8 cellular contexts compared by ENCODE assay signal in genomic region chr17:76491271-76492184, GRCh38. TPM values are rescaled to one million over a fixed set of nuclear protein-coding genes. Genes with fewer than 3 reads are reported as not detected.
A peak's percentile ranks its signal among the peaks of the same experiment; 100 is the strongest.
DNase-seq lines count a peak whose midpoint lies in the region; ATAC-seq and TF ChIP-seq lines count a peak whose summit lies in the region.

No MANE protein-coding gene starts in this region.

- H3K4me3 Mint-ChIP-seq in endothelial cell (ENCODE audit: unreplicated experiment): no peak overlapping the region
- peak overlapping the region; percentile 91 for H3K4me3 Mint-ChIP-seq in stimulated activated effector memory CD8-positive, alpha-beta T cell treated with anti-CD3 and anti-CD28 coated beads, Interleukin-12 subunit alpha, Interleukin-12 subunit beta, amount 100 ng/mL, for 72 hours

- no peaks in the 10 kb centered on the region for H3K36me3 Mint-ChIP-seq in endothelial cell (ENCODE audit: low read depth, unreplicated experiment)
- H3K36me3 Mint-ChIP-seq in stimulated activated effector memory CD8-positive, alpha-beta T cell treated with anti-CD3 and anti-CD28 coated beads, Interleukin-12 subunit alpha, Interleukin-12 subunit beta, amount 100 ng/mL, for 72 hours: peaks cover 34% of the 10 kb centered on the region

- peak overlapping the region; percentile 53; the same call in 1 of the 2 replicates for H3K9ac ChIP-seq in KMS-11

- H3K27me3 Mint-ChIP-seq in endothelial cell (ENCODE audit: unreplicated experiment): peaks cover 8% of the 10 kb centered on the region

- peak overlapping the region; percentile 80 for H3K27ac ChIP-seq in KMS-11

- no peaks in the 10 kb centered on the region for H4K20me1 ChIP-seq in KMS-11 (ENCODE audit: insufficient read depth)

- no peaks in the 10 kb centered on the region for H3K9me3 Mint-ChIP-seq in endothelial cell (ENCODE audit: unreplicated experiment)
- H3K9me3 Mint-ChIP-seq in stimulated activated effector memory CD8-positive, alpha-beta T cell treated with anti-CD3 and anti-CD28 coated beads, Interleukin-12 subunit alpha, Interleukin-12 subunit beta, amount 100 ng/mL, for 72 hours: no peaks in the 10 kb centered on the region

- H3K36me3 ChIP-seq in KMS-11 (ENCODE audit: insufficient read depth): peaks cover 3% of the 10 kb centered on the region; the same call in 1 of the 2 replicates
- no peaks in the 10 kb centered on the region for H3K36me3 ChIP-seq in H7 (replicated peaks; ENCODE audit: control insufficient read depth, insufficient read depth, low read length)

- H3K27me3 ChIP-seq in KMS-11 (ENCODE audit: insufficient read depth, low read depth) (no peaks in the 10 kb centered on the region), H7 (ENCODE audit: control insufficient read depth, insufficient read depth, low read length) (no peaks in the 10 kb centered on the region)

- TF ChIP-seq CTCF in KMS-11 (conservative IDR thresholded peaks at IDR 0.05; ENCODE audit: low read depth, low read length) (no peak), endothelial cell (IDR thresholded peaks at IDR 0.05; ENCODE audit: unreplicated experiment) (no peak)

- no peak overlapping the region for H3K4me3 ChIP-seq in KMS-11 (IDR thresholded peaks at IDR 0.05; ENCODE audit: insufficient read depth, low read depth, low read length)
- H3K4me3 ChIP-seq in H7 (ENCODE audit: insufficient read depth, low read depth, low read length): no peak overlapping the region

- H3K79me2 ChIP-seq in KMS-11 (ENCODE audit: insufficient read depth, low read depth): peaks cover 18% of the 10 kb centered on the region; the same call in 1 of the 2 replicates

- peak overlapping the region; percentile 48 for H3K27ac Mint-ChIP-seq in endothelial cell (ENCODE audit: unreplicated experiment)
- peak overlapping the region; percentile 98 for H3K27ac Mint-ChIP-seq in stimulated activated effector memory CD8-positive, alpha-beta T cell treated with anti-CD3 and anti-CD28 coated beads, Interleukin-12 subunit alpha, Interleukin-12 subunit beta, amount 100 ng/mL, for 72 hours

- ATAC-seq in GM19395 (IDR thresholded peaks at IDR 0.05; ENCODE audit: unreplicated experiment) (peak; percentile 7), HG03469 (IDR thresholded peaks at IDR 0.05; ENCODE audit: unreplicated experiment) (no peak)
- ATAC-seq in stimulated activated effector memory CD8-positive, alpha-beta T cell treated with anti-CD3 and anti-CD28 coated beads, Interleukin-12 subunit alpha, Interleukin-12 subunit beta, amount 100 ng/mL, for 72 hours: no peak

- peak overlapping the region; percentile 69 for H3K4me2 ChIP-seq in KMS-11

- DNase-seq in endothelial cell (ENCODE audit: low spot score) (no peak), H7 (no peak), cerebellar nuclear complex (lab: John Stamatoyannopoulos, UW) (no peak)
- DNase-seq in stimulated activated effector memory CD8-positive, alpha-beta T cell treated with anti-CD3 and anti-CD28 coated beads, Interleukin-12 subunit alpha, Interleukin-12 subunit beta, amount 100 ng/mL, for 72 hours (ENCODE audit: low spot score in 2 of 2): no peak
- DNase-seq in effector CD8-positive, alpha-beta T cell (lab: John Stamatoyannopoulos, UW): no peak

- H3K4me1 ChIP-seq in KMS-11 (ENCODE audit: low read depth, poor library complexity, severe bottlenecking): peaks cover 81% of the 10 kb centered on the region

- H2AFZ ChIP-seq in KMS-11 (ENCODE audit: low read depth): no peak overlapping the region

- H3K4me1 Mint-ChIP-seq in endothelial cell (ENCODE audit: unreplicated experiment): peaks cover 17% of the 10 kb centered on the region
- peaks cover 71% of the 10 kb centered on the region for H3K4me1 Mint-ChIP-seq in stimulated activated effector memory CD8-positive, alpha-beta T cell treated with anti-CD3 and anti-CD28 coated beads, Interleukin-12 subunit alpha, Interleukin-12 subunit beta, amount 100 ng/mL, for 72 hours

RNA-seq across cellular contexts. Expression of gene RHBDF2, which starts 9.7 kb away (rescaled TPM):
- 39.3 TPM for total RNA-seq in endothelial cell (ENCODE audit: unreplicated experiment)
- 23.0 and 34.3 TPM in 2 replicates for total RNA-seq in H7 (2014; rRNA removed; shearing (Covaris generic))

RNA-seq across cellular contexts. Expression of gene AANAT, which starts 24.1 kb away (rescaled TPM):
- total RNA-seq in endothelial cell (ENCODE audit: unreplicated experiment): not detected
- total RNA-seq in H7 (2014; rRNA removed; shearing (Covaris generic)): 0.17 TPM in 1 of 2 replicates, not detected in the other

RNA-seq across cellular contexts. Expression of gene UBE2O, which starts 38.6 kb away (rescaled TPM):
- 49.0 TPM for total RNA-seq in endothelial cell (ENCODE audit: unreplicated experiment)
- 52.2 and 58.7 TPM in 2 replicates for total RNA-seq in H7 (2014; rRNA removed; shearing (Covaris generic))

RNA-seq across cellular contexts. Expression of gene CYGB, which starts 46.0 kb away (rescaled TPM):
- total RNA-seq in endothelial cell (ENCODE audit: unreplicated experiment): 0.51 TPM
- total RNA-seq in H7 (2014; rRNA removed; shearing (Covaris generic)): 1.4 and 3.5 TPM in 2 replicates

RNA-seq across cellular contexts. Expression of gene PRCD, which starts 48.3 kb away (rescaled TPM):
- total RNA-seq in endothelial cell (ENCODE audit: unreplicated experiment): 0.54 TPM
- total RNA-seq in H7 (2014; rRNA removed; shearing (Covaris generic)): 0.70 and 0.83 TPM in 2 replicates
